Comparison of ENCODE assay signal across 1 cellular context in genomic region chr16:3554351-3554928, GRCh38.
TF ChIP-seq lines count a peak whose summit lies in the region.

No MANE protein-coding gene starts in this region.

TF ChIP-seq in WTC11, 78 proteins besides CTCF, POLR2A, EP300 and RAD21 (continued from another document):
- TF ChIP-seq IRF1 (CRISPR knock-in tag; IDR thresholded peaks at IDR 0.05) (no peak), RORB (CRISPR knock-in tag; IDR thresholded peaks at IDR 0.05) (no peak), TP53 (CRISPR knock-in tag; IDR thresholded peaks at IDR 0.05) (no peak), ZNF232 (CRISPR knock-in tag; IDR thresholded peaks at IDR 0.05) (no peak), ZNF138 (CRISPR knock-in tag; conservative IDR thresholded peaks at IDR 0.05) (no peak), ESRRA (CRISPR knock-in tag; IDR thresholded peaks at IDR 0.05; ENCODE audit: borderline replicate concordance) (no peak), RELA (CRISPR knock-in tag; IDR thresholded peaks at IDR 0.05; ENCODE audit: borderline replicate concordance) (no peak), CREM (CRISPR knock-in tag; IDR thresholded peaks at IDR 0.05) (no peak), ZSCAN18 (CRISPR knock-in tag; IDR thresholded peaks at IDR 0.05) (no peak), USF2 (CRISPR knock-in tag; IDR thresholded peaks at IDR 0.05) (peak; percentile 77), ZBTB21 (CRISPR knock-in tag; IDR thresholded peaks at IDR 0.05; ENCODE audit: borderline replicate concordance) (0 out of 2 replicates have a peak, but pooled peaks have one; percentile 19), OVOL2 (CRISPR knock-in tag; IDR thresholded peaks at IDR 0.05; ENCODE audit: borderline replicate concordance) (no peak), HMGXB4 (CRISPR knock-in tag; IDR thresholded peaks at IDR 0.05) (no peak), USF1 (CRISPR knock-in tag; IDR thresholded peaks at IDR 0.05) (peak; percentile 73; the same call in 1 of the 2 replicates), HMGA2 (CRISPR knock-in tag; IDR thresholded peaks at IDR 0.05) (no peak), ZMAT4 (CRISPR knock-in tag; IDR thresholded peaks at IDR 0.05) (peak; percentile 12; the same call in 1 of the 2 replicates), FOXK1 (CRISPR knock-in tag; IDR thresholded peaks at IDR 0.05) (no peak), E2F1 (CRISPR knock-in tag; IDR thresholded peaks at IDR 0.05) (no peak), ZNF416 (CRISPR knock-in tag; IDR thresholded peaks at IDR 0.05) (no peak), TEAD1 (CRISPR knock-in tag; IDR thresholded peaks at IDR 0.05) (peak; percentile 76; the same call in 1 of the 2 replicates), SMAD3 (CRISPR knock-in tag; IDR thresholded peaks at IDR 0.05; ENCODE audit: borderline replicate concordance) (no peak)
TF ChIP-seq in WTC11: peak in this region for 5.
